In the genomic region with DNA sequence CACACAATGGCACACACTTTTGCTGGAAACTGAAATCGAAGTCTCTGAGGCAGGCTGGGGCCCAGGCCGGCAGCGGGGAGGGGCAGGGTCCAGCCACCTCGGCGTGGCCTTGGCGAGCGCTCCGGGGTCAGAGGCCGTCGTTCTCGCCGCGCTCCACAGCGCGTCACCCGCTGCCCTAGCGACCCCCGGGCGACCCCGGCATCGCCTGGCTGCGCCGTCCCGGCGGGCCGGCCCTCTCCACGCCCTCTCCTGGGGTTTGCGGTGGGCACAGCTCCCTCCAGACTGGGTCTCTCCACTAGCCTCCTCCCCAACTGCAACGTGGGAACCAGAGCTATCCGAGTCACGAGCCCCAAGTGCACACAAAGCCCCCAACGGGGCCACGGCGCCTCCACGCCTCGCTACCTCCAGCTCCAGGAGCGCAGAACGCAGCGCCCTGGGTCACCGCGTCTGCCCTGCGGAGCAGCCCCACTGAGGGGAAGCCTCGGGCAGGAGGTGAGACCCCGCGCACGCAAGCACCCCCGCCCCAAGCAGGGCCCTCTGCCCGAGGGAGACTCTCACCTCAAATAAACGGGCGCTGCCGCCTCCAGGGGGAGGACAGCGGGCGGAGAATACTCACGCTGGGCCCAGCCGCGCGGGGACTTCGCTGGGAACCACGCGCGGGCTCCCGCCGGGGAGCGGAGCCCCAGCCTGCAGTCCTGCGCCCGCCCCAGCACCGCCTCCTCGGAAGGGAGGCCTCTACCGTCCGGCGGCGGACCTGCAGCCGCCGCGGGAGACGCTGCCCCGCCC, we compare ENCODE assay signal across 1 cellular context.
A peak's percentile ranks its signal among the peaks of the same experiment; 100 is the strongest.
TF ChIP-seq lines count a peak whose summit lies in the region.

No MANE protein-coding gene starts in this region.

TF ChIP-seq in HepG2, 621 proteins besides CTCF, POLR2A, EP300 and RAD21 (continued from another document and continues in another):
- TF ChIP-seq, protein P1, sequence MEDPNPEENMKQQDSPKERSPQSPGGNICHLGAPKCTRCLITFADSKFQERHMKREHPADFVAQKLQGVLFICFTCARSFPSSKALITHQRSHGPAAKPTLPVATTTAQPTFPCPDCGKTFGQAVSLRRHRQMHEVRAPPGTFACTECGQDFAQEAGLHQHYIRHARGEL (CRISPR knock-in tag; IDR thresholded peaks at IDR 0.05), result no peak
- TF ChIP-seq KLF6 (CRISPR knock-in tag; IDR thresholded peaks at IDR 0.05), result no peak
- TF ChIP-seq RXRB (CRISPR knock-in tag; IDR thresholded peaks at IDR 0.05; ENCODE audit: borderline replicate concordance), result no peak
- no peak for TF ChIP-seq ZBTB42 (CRISPR knock-in tag; IDR thresholded peaks at IDR 0.05)
- no peak for TF ChIP-seq BRD4 (CRISPR knock-in tag; IDR thresholded peaks at IDR 0.05)
- TF ChIP-seq, protein P2, sequence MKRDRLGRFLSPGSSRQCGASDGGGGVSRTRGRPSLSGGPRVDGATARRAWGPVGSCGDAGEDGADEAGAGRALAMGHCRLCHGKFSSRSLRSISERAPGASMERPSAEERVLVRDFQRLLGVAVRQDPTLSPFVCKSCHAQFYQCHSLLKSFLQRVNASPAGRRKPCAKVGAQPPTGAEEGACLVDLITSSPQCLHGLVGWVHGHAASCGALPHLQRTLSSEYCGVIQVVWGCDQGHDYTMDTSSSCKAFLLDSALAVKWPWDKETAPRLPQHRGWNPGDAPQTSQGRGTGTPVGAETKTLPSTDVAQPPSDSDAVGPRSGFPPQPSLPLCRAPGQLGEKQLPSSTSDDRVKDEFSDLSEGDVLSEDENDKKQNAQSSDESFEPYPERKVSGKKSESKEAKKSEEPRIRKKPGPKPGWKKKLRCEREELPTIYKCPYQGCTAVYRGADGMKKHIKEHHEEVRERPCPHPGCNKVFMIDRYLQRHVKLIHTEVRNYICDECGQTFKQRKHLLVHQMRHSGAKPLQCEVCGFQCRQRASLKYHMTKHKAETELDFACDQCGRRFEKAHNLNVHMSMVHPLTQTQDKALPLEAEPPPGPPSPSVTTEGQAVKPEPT (CRISPR knock-in tag; IDR thresholded peaks at IDR 0.05; ENCODE audit: low read depth), result no peak
- no peak for TF ChIP-seq ZNF24 (IDR thresholded peaks at IDR 0.05)
- 0 out of 2 replicates have a peak, but pooled peaks have one; percentile 21 for TF ChIP-seq ZSCAN20 (CRISPR knock-in tag; IDR thresholded peaks at IDR 0.05; ENCODE audit: borderline replicate concordance)
- no peak for TF ChIP-seq RFXANK (CRISPR knock-in tag; IDR thresholded peaks at IDR 0.05)
- no peak for TF ChIP-seq POLR2AphosphoS2 (IDR thresholded peaks at IDR 0.05; ENCODE audit: low read depth, low read length)
- TF ChIP-seq, protein P3, sequence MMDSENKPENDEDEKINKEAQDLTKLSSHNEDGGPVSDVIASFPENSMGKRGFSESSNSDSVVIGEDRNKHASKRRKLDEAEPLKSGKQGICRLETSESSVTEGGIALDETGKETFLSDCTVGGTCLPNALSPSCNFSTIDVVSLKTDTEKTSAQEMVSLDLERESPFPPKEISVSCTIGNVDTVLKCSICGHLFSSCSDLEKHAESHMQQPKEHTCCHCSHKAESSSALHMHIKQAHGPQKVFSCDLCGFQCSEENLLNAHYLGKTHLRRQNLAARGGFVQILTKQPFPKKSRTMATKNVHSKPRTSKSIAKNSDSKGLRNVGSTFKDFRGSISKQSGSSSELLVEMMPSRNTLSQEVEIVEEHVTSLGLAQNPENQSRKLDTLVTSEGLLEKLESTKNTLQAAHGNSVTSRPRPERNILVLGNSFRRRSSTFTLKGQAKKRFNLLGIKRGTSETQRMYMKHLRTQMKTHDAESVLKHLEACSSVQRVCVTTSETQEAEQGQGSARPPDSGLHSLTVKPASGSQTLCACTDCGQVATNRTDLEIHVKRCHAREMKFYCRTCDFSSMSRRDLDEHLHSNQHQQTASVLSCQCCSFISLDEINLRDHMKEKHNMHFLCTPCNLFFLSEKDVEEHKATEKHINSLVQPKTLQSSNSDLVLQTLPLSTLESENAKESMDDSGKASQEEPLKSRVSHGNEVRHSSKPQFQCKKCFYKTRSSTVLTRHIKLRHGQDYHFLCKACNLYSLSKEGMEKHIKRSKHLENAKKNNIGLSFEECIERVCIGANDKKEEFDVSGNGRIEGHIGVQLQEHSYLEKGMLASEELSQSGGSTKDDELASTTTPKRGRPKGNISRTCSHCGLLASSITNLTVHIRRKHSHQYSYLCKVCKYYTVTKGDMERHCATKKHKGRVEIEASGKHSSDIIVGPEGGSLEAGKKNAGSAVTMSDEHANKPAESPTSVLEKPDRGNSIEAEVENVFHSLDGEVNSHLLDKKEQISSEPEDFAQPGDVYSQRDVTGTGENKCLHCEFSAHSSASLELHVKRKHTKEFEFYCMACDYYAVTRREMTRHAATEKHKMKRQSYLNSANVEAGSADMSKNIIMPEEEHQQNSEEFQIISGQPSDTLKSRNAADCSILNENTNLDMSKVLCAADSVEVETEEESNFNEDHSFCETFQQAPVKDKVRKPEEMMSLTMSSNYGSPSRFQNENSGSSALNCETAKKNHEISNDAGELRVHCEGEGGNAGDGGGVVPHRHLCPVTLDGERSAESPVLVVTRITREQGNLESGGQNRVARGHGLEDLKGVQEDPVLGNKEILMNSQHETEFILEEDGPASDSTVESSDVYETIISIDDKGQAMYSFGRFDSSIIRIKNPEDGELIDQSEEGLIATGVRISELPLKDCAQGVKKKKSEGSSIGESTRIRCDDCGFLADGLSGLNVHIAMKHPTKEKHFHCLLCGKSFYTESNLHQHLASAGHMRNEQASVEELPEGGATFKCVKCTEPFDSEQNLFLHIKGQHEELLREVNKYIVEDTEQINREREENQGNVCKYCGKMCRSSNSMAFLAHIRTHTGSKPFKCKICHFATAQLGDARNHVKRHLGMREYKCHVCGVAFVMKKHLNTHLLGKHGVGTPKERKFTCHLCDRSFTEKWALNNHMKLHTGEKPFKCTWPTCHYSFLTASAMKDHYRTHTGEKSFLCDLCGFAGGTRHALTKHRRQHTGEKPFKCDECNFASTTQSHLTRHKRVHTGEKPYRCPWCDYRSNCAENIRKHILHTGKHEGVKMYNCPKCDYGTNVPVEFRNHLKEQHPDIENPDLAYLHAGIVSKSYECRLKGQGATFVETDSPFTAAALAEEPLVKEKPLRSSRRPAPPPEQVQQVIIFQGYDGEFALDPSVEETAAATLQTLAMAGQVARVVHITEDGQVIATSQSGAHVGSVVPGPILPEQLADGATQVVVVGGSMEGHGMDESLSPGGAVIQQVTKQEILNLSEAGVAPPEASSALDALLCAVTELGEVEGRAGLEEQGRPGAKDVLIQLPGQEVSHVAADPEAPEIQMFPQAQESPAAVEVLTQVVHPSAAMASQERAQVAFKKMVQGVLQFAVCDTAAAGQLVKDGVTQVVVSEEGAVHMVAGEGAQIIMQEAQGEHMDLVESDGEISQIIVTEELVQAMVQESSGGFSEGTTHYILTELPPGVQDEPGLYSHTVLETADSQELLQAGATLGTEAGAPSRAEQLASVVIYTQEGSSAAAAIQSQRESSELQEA (CRISPR knock-in tag; IDR thresholded peaks at IDR 0.05; ENCODE audit: not compliant biosample characterization), result peak; percentile 29
- no peak for TF ChIP-seq ZNF780A (CRISPR knock-in tag; IDR thresholded peaks at IDR 0.05)
- no peak for TF ChIP-seq CENPT (CRISPR knock-in tag; IDR thresholded peaks at IDR 0.05; ENCODE audit: low read depth)
- peak; percentile 34; the same call in 1 of the 2 replicates for TF ChIP-seq DNMT1 (CRISPR knock-in tag; IDR thresholded peaks at IDR 0.05)
- TF ChIP-seq EEA1 (CRISPR knock-in tag; IDR thresholded peaks at IDR 0.05; ENCODE audit: borderline replicate concordance), result no peak
- no peak for TF ChIP-seq MBD4 (IDR thresholded peaks at IDR 0.05; ENCODE audit: borderline replicate concordance, low read length)
- TF ChIP-seq TAF15 (IDR thresholded peaks at IDR 0.05; ENCODE audit: low read depth, low read length, poor library complexity, severe bottlenecking), result peak; percentile 48
- TF ChIP-seq ZNF3 (CRISPR knock-in tag; IDR thresholded peaks at IDR 0.05), result no peak
- TF ChIP-seq ZNF709 (CRISPR knock-in tag; IDR thresholded peaks at IDR 0.05), result no peak
- no peak for TF ChIP-seq ZNF737 (CRISPR knock-in tag; IDR thresholded peaks at IDR 0.05; ENCODE audit: borderline replicate concordance)
- TF ChIP-seq, protein P4, sequence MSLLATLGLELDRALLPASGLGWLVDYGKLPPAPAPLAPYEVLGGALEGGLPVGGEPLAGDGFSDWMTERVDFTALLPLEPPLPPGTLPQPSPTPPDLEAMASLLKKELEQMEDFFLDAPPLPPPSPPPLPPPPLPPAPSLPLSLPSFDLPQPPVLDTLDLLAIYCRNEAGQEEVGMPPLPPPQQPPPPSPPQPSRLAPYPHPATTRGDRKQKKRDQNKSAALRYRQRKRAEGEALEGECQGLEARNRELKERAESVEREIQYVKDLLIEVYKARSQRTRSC (CRISPR knock-in tag; IDR thresholded peaks at IDR 0.05; ENCODE audit: low read depth), result no peak
- no peak; the same call in 1 of the 2 replicates for TF ChIP-seq ZNF607 (CRISPR knock-in tag; IDR thresholded peaks at IDR 0.05; ENCODE audit: borderline replicate concordance)
- TF ChIP-seq SNAI1 (CRISPR knock-in tag; IDR thresholded peaks at IDR 0.05; ENCODE audit: borderline replicate concordance), result no peak
- TF ChIP-seq JDP2 (CRISPR knock-in tag; IDR thresholded peaks at IDR 0.05; ENCODE audit: borderline replicate concordance), result no peak
- no peak for TF ChIP-seq ZNF879 (CRISPR knock-in tag; IDR thresholded peaks at IDR 0.05)
- TF ChIP-seq ZNF20 (CRISPR knock-in tag; IDR thresholded peaks at IDR 0.05), result no peak
- TF ChIP-seq, protein P5, sequence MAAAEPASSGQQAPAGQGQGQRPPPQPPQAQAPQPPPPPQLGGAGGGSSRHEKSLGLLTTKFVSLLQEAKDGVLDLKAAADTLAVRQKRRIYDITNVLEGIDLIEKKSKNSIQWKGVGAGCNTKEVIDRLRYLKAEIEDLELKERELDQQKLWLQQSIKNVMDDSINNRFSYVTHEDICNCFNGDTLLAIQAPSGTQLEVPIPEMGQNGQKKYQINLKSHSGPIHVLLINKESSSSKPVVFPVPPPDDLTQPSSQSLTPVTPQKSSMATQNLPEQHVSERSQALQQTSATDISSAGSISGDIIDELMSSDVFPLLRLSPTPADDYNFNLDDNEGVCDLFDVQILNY (CRISPR knock-in tag; conservative IDR thresholded peaks at IDR 0.05), result no peak
- no peak for TF ChIP-seq ZKSCAN8 (CRISPR knock-in tag; IDR thresholded peaks at IDR 0.05; ENCODE audit: borderline replicate concordance)
- TF ChIP-seq MATR3 (CRISPR knock-in tag; IDR thresholded peaks at IDR 0.05), result no peak
- TF ChIP-seq ZMYM2 (CRISPR knock-in tag; IDR thresholded peaks at IDR 0.05), result no peak
- TF ChIP-seq HCFC1 (IDR thresholded peaks at IDR 0.05; ENCODE audit: low read depth, low read length), result no peak
- TF ChIP-seq ZNF773 (CRISPR knock-in tag; IDR thresholded peaks at IDR 0.05; ENCODE audit: borderline replicate concordance), result no peak
- TF ChIP-seq, protein P6, sequence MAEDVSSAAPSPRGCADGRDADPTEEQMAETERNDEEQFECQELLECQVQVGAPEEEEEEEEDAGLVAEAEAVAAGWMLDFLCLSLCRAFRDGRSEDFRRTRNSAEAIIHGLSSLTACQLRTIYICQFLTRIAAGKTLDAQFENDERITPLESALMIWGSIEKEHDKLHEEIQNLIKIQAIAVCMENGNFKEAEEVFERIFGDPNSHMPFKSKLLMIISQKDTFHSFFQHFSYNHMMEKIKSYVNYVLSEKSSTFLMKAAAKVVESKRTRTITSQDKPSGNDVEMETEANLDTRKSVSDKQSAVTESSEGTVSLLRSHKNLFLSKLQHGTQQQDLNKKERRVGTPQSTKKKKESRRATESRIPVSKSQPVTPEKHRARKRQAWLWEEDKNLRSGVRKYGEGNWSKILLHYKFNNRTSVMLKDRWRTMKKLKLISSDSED (CRISPR knock-in tag; IDR thresholded peaks at IDR 0.05), result no peak
- no peak for TF ChIP-seq ZNF7 (CRISPR knock-in tag; IDR thresholded peaks at IDR 0.05)
- TF ChIP-seq ZNF605 (CRISPR knock-in tag; IDR thresholded peaks at IDR 0.05), result no peak
- TF ChIP-seq ZNF839 (CRISPR knock-in tag; IDR thresholded peaks at IDR 0.05; ENCODE audit: borderline replicate concordance), result no peak
- TF ChIP-seq CEBPB (IDR thresholded peaks at IDR 0.05; ENCODE audit: borderline replicate concordance, low read depth, low read length), result no peak
- no peak for TF ChIP-seq ZFP41 (CRISPR knock-in tag; IDR thresholded peaks at IDR 0.05; ENCODE audit: borderline replicate concordance)
- no peak for TF ChIP-seq ZNF431 (CRISPR knock-in tag; IDR thresholded peaks at IDR 0.05; ENCODE audit: borderline replicate concordance, low read depth)
- no peak for TF ChIP-seq ETV6 (CRISPR knock-in tag; conservative IDR thresholded peaks at IDR 0.05)
- no peak for TF ChIP-seq LCORL (IDR thresholded peaks at IDR 0.05)
- TF ChIP-seq LCORL (CRISPR knock-in tag; IDR thresholded peaks at IDR 0.05), result peak; percentile 42; the same call in 1 of the 2 replicates
- TF ChIP-seq, protein P7, sequence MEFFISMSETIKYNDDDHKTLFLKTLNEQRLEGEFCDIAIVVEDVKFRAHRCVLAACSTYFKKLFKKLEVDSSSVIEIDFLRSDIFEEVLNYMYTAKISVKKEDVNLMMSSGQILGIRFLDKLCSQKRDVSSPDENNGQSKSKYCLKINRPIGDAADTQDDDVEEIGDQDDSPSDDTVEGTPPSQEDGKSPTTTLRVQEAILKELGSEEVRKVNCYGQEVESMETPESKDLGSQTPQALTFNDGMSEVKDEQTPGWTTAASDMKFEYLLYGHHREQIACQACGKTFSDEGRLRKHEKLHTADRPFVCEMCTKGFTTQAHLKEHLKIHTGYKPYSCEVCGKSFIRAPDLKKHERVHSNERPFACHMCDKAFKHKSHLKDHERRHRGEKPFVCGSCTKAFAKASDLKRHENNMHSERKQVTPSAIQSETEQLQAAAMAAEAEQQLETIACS (CRISPR knock-in tag; IDR thresholded peaks at IDR 0.05), result no peak
- no peak for TF ChIP-seq ZNF296 (CRISPR knock-in tag; conservative IDR thresholded peaks at IDR 0.05)
- TF ChIP-seq ESRRA (CRISPR knock-in tag; IDR thresholded peaks at IDR 0.05; ENCODE audit: low read depth), result peak; percentile 58; the same call in 1 of the 2 replicates
- TF ChIP-seq, protein P8, sequence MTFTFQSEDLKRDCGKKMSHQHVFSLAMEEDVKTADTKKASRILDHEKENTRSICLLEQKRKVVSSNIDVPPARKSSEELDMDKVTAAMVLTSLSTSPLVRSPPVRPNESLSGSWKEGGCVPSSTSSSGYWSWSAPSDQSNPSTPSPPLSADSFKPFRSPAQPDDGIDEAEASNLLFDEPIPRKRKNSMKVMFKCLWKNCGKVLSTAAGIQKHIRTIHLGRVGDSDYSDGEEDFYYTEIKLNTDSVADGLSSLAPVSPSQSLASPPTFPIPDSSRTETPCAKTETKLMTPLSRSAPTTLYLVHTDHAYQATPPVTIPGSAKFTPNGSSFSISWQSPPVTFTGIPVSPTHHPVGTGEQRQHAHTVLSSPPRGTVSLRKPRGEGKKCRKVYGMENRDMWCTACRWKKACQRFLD (CRISPR knock-in tag; IDR thresholded peaks at IDR 0.05; ENCODE audit: borderline replicate concordance), result peak; percentile 62
- no peak for TF ChIP-seq MZF1 (CRISPR knock-in tag; IDR thresholded peaks at IDR 0.05; ENCODE audit: borderline replicate concordance)
- TF ChIP-seq, protein P9, sequence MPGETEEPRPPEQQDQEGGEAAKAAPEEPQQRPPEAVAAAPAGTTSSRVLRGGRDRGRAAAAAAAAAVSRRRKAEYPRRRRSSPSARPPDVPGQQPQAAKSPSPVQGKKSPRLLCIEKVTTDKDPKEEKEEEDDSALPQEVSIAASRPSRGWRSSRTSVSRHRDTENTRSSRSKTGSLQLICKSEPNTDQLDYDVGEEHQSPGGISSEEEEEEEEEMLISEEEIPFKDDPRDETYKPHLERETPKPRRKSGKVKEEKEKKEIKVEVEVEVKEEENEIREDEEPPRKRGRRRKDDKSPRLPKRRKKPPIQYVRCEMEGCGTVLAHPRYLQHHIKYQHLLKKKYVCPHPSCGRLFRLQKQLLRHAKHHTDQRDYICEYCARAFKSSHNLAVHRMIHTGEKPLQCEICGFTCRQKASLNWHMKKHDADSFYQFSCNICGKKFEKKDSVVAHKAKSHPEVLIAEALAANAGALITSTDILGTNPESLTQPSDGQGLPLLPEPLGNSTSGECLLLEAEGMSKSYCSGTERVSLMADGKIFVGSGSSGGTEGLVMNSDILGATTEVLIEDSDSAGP (CRISPR knock-in tag; IDR thresholded peaks at IDR 0.05; ENCODE audit: borderline replicate concordance), result peak; percentile 67; the same call in 1 of the 2 replicates
